In the genomic region with DNA sequence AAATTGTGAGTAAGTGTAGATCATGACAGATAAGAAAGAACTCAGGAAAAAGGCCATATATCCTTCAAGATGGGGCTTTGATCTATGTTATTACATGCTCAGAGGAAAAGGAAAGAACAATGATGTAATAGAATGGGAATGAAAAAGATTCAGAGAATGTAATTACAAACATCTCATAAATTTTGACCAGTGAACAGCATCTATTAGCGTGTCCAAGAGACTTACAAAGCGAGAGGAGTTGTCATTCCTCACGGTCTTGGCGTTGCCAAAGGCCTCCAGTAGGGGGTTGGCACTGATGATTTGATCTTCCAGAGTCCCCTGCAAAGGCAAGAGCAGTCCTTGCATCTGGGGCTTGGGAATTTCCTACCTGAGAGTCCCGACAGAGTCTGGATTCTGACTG, we compare ENCODE assay signal across 1 cellular context.
TF ChIP-seq lines count a peak whose summit lies in the region.

No MANE protein-coding gene starts in this region.

TF ChIP-seq in SK-N-SH treated with all-trans-retinoic acid at 6 μM for 48 hours, 23 proteins besides CTCF, POLR2A, EP300 and RAD21:
- peak; percentile 65 for TF ChIP-seq ISL1 (CRISPR knock-in tag; IDR thresholded peaks at IDR 0.05)
